Comparison of ENCODE assay signal across 31 cellular contexts in the genomic region with DNA sequence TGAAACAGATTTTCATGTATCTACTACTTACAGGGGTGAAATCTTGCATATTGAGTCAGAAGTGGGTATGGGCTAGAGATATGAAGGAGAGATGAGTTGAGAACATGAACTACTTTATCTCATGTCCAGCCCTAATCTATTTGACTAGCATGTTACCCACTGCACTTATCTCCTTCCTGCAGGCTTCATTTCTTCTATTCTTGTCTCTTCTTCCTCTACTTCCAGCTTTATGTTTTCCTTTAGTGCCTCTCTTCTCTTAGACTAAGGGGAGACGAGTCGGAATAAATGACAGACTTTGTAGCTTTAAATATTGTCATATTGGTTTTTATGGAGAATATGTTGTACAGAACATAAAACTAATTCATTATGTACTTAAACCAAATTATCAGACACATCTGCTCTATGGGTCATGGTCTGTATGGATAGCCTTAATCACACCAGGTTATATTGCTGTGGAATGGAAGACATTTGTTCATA. TPM values are rescaled to one million over a fixed set of nuclear protein-coding genes. Genes with fewer than 3 reads are reported as not detected.
"Had no signal": no experiment of that assay in that cellular context is flagged by ENCODE, and none has a peak within 500 bp of the region (broad histone marks: within the 10 kb centered on the region; RNA-seq: fewer than 3 reads in every experiment).

No MANE protein-coding gene starts in this region.

- H3K27me3 ChIP-seq: esophagus muscularis mucosa, foreskin keratinocyte, gastroesophageal sphincter, heart left ventricle, hepatocyte, ovary, sigmoid colon, testis, tibial artery had no signal

- FAIRE-seq: colon, kidney, urothelium cell line had no signal

- H3K36me3 ChIP-seq: ovary had no signal

- H3K4me3 ChIP-seq: esophagus muscularis mucosa, gastroesophageal sphincter, heart left ventricle, hepatocyte, lung, ovary, psoas muscle, sigmoid colon, spleen, testis, tibial artery had no signal

- H2AFZ ChIP-seq: hepatocyte had no signal

- DNase-seq: effector CD8-positive, alpha-beta T cell; endodermal cell; foreskin keratinocyte; heart left ventricle; kidney; nucleus accumbens; ovary; posterior cingulate gyrus; psoas muscle; right cardiac atrium; sigmoid colon; spleen; stimulated activated CD4-positive, alpha-beta T cell treated with anti-CD3 and anti-CD28 coated beads, Interleukin-4, amount 100 ng/mL, for 4 hours; stimulated activated naive CD8-positive, alpha-beta T cell treated with anti-CD3 and anti-CD28 coated beads, Interleukin-15, Interleukin-2, amounts not matched to agents 100 U/mL and 50 U/mL, for 24 hours; substantia nigra; testis; tibial artery had no signal

- ATAC-seq: foreskin keratinocyte; gastroesophageal sphincter; heart left ventricle; left lobe of liver; psoas muscle; right cardiac atrium; stimulated activated memory B cell treated with anti-CD40 and anti-IgM and Interleukin-4, amounts not matched to agents 10 μg/mL and 1 μg/mL and 100 μg/mL, for 72 hours; stimulated activated naive CD8-positive, alpha-beta T cell treated with anti-CD3 and anti-CD28 coated beads, Interleukin-15, Interleukin-2, amounts not matched to agents 100 U/mL and 50 U/mL, for 24 hours had no signal

- H3K27ac ChIP-seq: epithelial cell of prostate, esophagus muscularis mucosa, foreskin keratinocyte, gastroesophageal sphincter, heart left ventricle, hepatocyte, ovary, psoas muscle, sigmoid colon, spleen, testis, tibial artery had no signal

- H3K9me3 ChIP-seq: esophagus muscularis mucosa, gastroesophageal sphincter, heart left ventricle, ovary, psoas muscle, sigmoid colon, spleen, testis, tibial artery had no signal

- H3K4me2 ChIP-seq: hepatocyte had no signal

RNA-seq across cellular contexts. Expression of a gene that starts 49.8 kb away (rescaled TPM):
- total RNA-seq: esophagus muscularis mucosa, fibroblast of lung, foreskin keratinocyte, gastroesophageal sphincter, heart left ventricle, kidney, left lobe of liver, mononuclear cell, psoas muscle, renal cortical epithelial cell, right cardiac atrium, skeletal muscle tissue had no signal
- polyA plus RNA-seq: fibroblast of lung, foreskin keratinocyte, heart left ventricle, hepatocyte, liver, ovary, psoas muscle, right cardiac atrium, spleen had no signal
